In genomic region chr12:51922762-51923505, GRCh38 we compare ENCODE assay signal across 9 cellular contexts. TPM values are rescaled to one million over a fixed set of nuclear protein-coding genes. Genes with fewer than 3 reads are reported as not detected.
DNase-seq lines count a peak whose midpoint lies in the region; ATAC-seq and TF ChIP-seq lines count a peak whose summit lies in the region.
"Had no signal": no experiment of that assay in that cellular context is flagged by ENCODE, and none has a peak within 500 bp of the region (broad histone marks: within the 10 kb centered on the region; RNA-seq: fewer than 3 reads in every experiment).

No MANE protein-coding gene starts in this region.

- TF ChIP-seq POLR2A in adrenal gland (IDR thresholded peaks at IDR 0.05) = no peak

- H3K9me3 ChIP-seq in adrenal gland (replicated peaks in 1 of 3) (no peaks in the 10 kb centered on the region), iPS-15b (ENCODE audit: control insufficient read depth, insufficient read depth, low read length) (no peaks in the 10 kb centered on the region), WERI-Rb-1 (ENCODE audit: severe bottlenecking) (no peaks in the 10 kb centered on the region)

- H3K36me3 ChIP-seq in adrenal gland (replicated peaks in 1 of 2) (no peaks in the 10 kb centered on the region), iPS-15b (ENCODE audit: control insufficient read depth, insufficient read depth, low read length) (no peaks in the 10 kb centered on the region), WERI-Rb-1 (no peaks in the 10 kb centered on the region)

- intact Hi-C loops in adrenal gland (cut with DNase I) = no loop called here

- DNase-seq in HCEC 1CT = peak; percentile 42
- DNase-seq in adrenal gland = peak in 6 of 7 donors; percentile 41 to 83 (median 69)
- DNase-seq in COLO829 (ENCODE audit: low spot score) = no peak
- no peak for DNase-seq in WERI-Rb-1
- DNase-seq in NCI-H128 (lab: John Stamatoyannopoulos, UW; ENCODE audit: unreplicated experiment) = no peak
- DNase-seq: NCI-H510A treated with DMSO at 0.1 percent for 48 hours had no signal

- no peak for TF ChIP-seq CTCF in adrenal gland (IDR thresholded peaks at IDR 0.05)
- no peak for TF ChIP-seq CTCF in WERI-Rb-1 (IDR thresholded peaks at IDR 0.05; ENCODE audit: low read depth, low read length)

- H3K4me3 Mint-ChIP-seq in stimulated activated memory B cell treated with anti-CD40 and anti-IgM and Interleukin-4, amounts not matched to agents 10 μg/mL and 1 μg/mL and 100 μg/mL, for 72 hours = no peak overlapping the region

- no peak overlapping the region for H3K4me3 ChIP-seq in adrenal gland
- peak overlapping the region; percentile 45 for H3K4me3 ChIP-seq in iPS-15b (ENCODE audit: low read depth, low read length)
- H3K4me3 ChIP-seq in WERI-Rb-1 (ENCODE audit: low read depth, low read length) = no peak overlapping the region

- 43 to 47% (median 47%) methylated on average over 14 to 16 of the region's 16 CpGs for WGBS in adrenal gland, 4 donors

- H3K27ac ChIP-seq in adrenal gland = peak overlapping the region in 3 of 5 donors; percentile 9 to 79 (median 78)
- no peak overlapping the region for H3K27ac ChIP-seq in WERI-Rb-1

- no peak overlapping the region for H3K9ac ChIP-seq in iPS-15b (ENCODE audit: low read depth, low read length)

- H3K4me1 ChIP-seq in adrenal gland (replicated peaks in 1 of 2) = peaks cover 8 to 33% of the 10 kb centered on the region in 2 donors
- H3K4me1 ChIP-seq in iPS-15b (ENCODE audit: control insufficient read depth, insufficient read depth, low read length) = peaks cover 11% of the 10 kb centered on the region

- peak overlapping the region; percentile 56 for H3K27ac Mint-ChIP-seq in stimulated activated memory B cell treated with anti-CD40 and anti-IgM and Interleukin-4, amounts not matched to agents 10 μg/mL and 1 μg/mL and 100 μg/mL, for 72 hours

- no peaks in the 10 kb centered on the region for H3K36me3 Mint-ChIP-seq in stimulated activated memory B cell treated with anti-CD40 and anti-IgM and Interleukin-4, amounts not matched to agents 10 μg/mL and 1 μg/mL and 100 μg/mL, for 72 hours

- ATAC-seq in stimulated activated memory B cell treated with anti-CD40 and anti-IgM and Interleukin-4, amounts not matched to agents 10 μg/mL and 1 μg/mL and 100 μg/mL, for 72 hours = peak; percentile 62
- ATAC-seq in GM19351 (IDR thresholded peaks at IDR 0.05; ENCODE audit: unreplicated experiment) = no peak

- peaks cover 37% of the 10 kb centered on the region for H3K4me1 Mint-ChIP-seq in stimulated activated memory B cell treated with anti-CD40 and anti-IgM and Interleukin-4, amounts not matched to agents 10 μg/mL and 1 μg/mL and 100 μg/mL, for 72 hours

- no peaks in the 10 kb centered on the region for H3K27me3 Mint-ChIP-seq in stimulated activated memory B cell treated with anti-CD40 and anti-IgM and Interleukin-4, amounts not matched to agents 10 μg/mL and 1 μg/mL and 100 μg/mL, for 72 hours

- H3K27me3 ChIP-seq in adrenal gland (no peaks in the 10 kb centered on the region), iPS-15b (ENCODE audit: control insufficient read depth, insufficient read depth, low read length) (peaks cover 21% of the 10 kb centered on the region), WERI-Rb-1 (ENCODE audit: insufficient read depth, low read depth, severe bottlenecking) (no peaks in the 10 kb centered on the region)

- H3K9me3 Mint-ChIP-seq in stimulated activated memory B cell treated with anti-CD40 and anti-IgM and Interleukin-4, amounts not matched to agents 10 μg/mL and 1 μg/mL and 100 μg/mL, for 72 hours = no peaks in the 10 kb centered on the region

RNA-seq across cellular contexts. Expression of gene ACVRL1, which starts 15.6 kb away (rescaled TPM):
- total RNA-seq in adrenal gland = 100 to 1,000 TPM in 1 of 8 donors, 10 to 100 TPM in 7; 33.6 to 117 (median 52.4) TPM
- 10 to 100 TPM in 2 of 3 donors, 1 to 10 TPM in 1; 7.8 to 29.4 (median 27.6) TPM for polyA plus RNA-seq in adrenal gland

RNA-seq across cellular contexts. Expression of gene ACVR1B, which starts 28.6 kb away (rescaled TPM):
- 10 to 100 TPM in 7 of 8 donors, 1 to 10 TPM in 1; 6.3 to 26.3 (median 16.4) TPM for total RNA-seq in adrenal gland
- polyA plus RNA-seq in adrenal gland = 10 to 100 TPM in 2 of 3 donors, 1 to 10 TPM in 1; 9.5 to 14.1 (median 13.8) TPM

RNA-seq across cellular contexts. Expression of gene ANKRD33, which starts 35.0 kb away (rescaled TPM):
- under 1 TPM in 1 of 8 donors, not detected in 7; 0.41 TPM for total RNA-seq in adrenal gland
- under 1 TPM in 1 of 3 donors, not detected in 2; 0.24 TPM for polyA plus RNA-seq in adrenal gland

Comparison
In these comparisons a context has a peak if more than half of its experiments do, and no peak if none do; other contexts are left out.
1. DNase-seq: peak in HCEC 1CT (single experiment) and adrenal gland (6 of 7); none in COLO829 (single experiment), WERI-Rb-1 (single experiment) and NCI-H128 (single experiment).